In genomic region chr22:23826510-23827350, GRCh38 we compare ENCODE assay signal across 7 cellular contexts. TPM values are rescaled to one million over a fixed set of nuclear protein-coding genes. Genes with fewer than 3 reads are reported as not detected.
DNase-seq lines count a peak whose midpoint lies in the region; ATAC-seq and TF ChIP-seq lines count a peak whose summit lies in the region.
"Had no signal": no experiment of that assay in that cellular context is flagged by ENCODE, and none has a peak within 500 bp of the region (broad histone marks: within the 10 kb centered on the region; RNA-seq: fewer than 3 reads in every experiment).

No MANE protein-coding gene starts in this region.

- peak overlapping the region; percentile 67 for H3K4me2 ChIP-seq in DOHH2 (ENCODE audit: low read length)

- no peaks in the 10 kb centered on the region; the same call in 1 of the 2 replicates for H4K20me1 ChIP-seq in DOHH2 (ENCODE audit: control insufficient read depth, insufficient read depth, low read depth, low read length)

- POLR2A ChIA-PET in activated CD4-positive, alpha-beta memory T cell treated with anti-CD3 and anti-CD28 coated beads for 36 hours (lab: Charles Lee) = no interaction called here

- H3K36me3 ChIP-seq in DOHH2 (ENCODE audit: control insufficient read depth, low read length) (peaks cover 96% of the 10 kb centered on the region), right lobe of liver (peaks cover 0 to 13% (median 7%) of the 10 kb centered on the region in 4 donors), esophagus muscularis mucosa (peaks cover 57 to 95% (median 81%) of the 10 kb centered on the region in 4 donors)

- H3K4me1 ChIP-seq in DOHH2 (ENCODE audit: control insufficient read depth, low read length) = peaks cover 97% of the 10 kb centered on the region
- H3K4me1 ChIP-seq in right lobe of liver = peaks cover 0 to 24% (median 0%) of the 10 kb centered on the region in 4 donors
- peaks cover 0 to 53% (median 0%) of the 10 kb centered on the region in 4 donors for H3K4me1 ChIP-seq in esophagus muscularis mucosa

- intact Hi-C loops in activated CD4-positive, alpha-beta memory T cell treated with anti-CD3 and anti-CD28 coated beads for 36 hours (cut with micrococcal nuclease) = no loop called here
- intact Hi-C loops in right lobe of liver (cut with DNase I) = no loop called here
- intact Hi-C loops in esophagus muscularis mucosa (cut with DNase I) = no loop called here

- no peak for TF ChIP-seq POLR2A in right lobe of liver (IDR thresholded peaks at IDR 0.05)
- TF ChIP-seq POLR2A in esophagus muscularis mucosa (IDR thresholded peaks at IDR 0.05; ENCODE audit: low read depth) = no peak

- no peak for DNase-seq in activated CD4-positive, alpha-beta memory T cell treated with anti-CD3 and anti-CD28 coated beads for 36 hours
- DNase-seq in right lobe of liver = peak in 2 of 3 donors; percentile 55 to 59
- DNase-seq in NK-92 (lab: John Stamatoyannopoulos, UW; ENCODE audit: unreplicated experiment) = no peak
- no peak for DNase-seq in esophagus muscularis mucosa (ENCODE audit: extremely low spot score)
- DNase-seq: NCI-H510A treated with DMSO at 0.1 percent for 48 hours had no signal

- ATAC-seq in right lobe of liver (peak in 1 of 4 donors; percentile 17), GM18909 (IDR thresholded peaks at IDR 0.05; ENCODE audit: poor library complexity, unreplicated experiment) (no peak)

- no peaks in the 10 kb centered on the region for H3K9me2 ChIP-seq in DOHH2 (replicated peaks; ENCODE audit: control insufficient read depth, low read length)

- H3K27me3 ChIP-seq in DOHH2 (ENCODE audit: control insufficient read depth, low read length) = no peaks in the 10 kb centered on the region
- no peaks in the 10 kb centered on the region for H3K27me3 ChIP-seq in right lobe of liver
- no peaks in the 10 kb centered on the region for H3K27me3 ChIP-seq in esophagus muscularis mucosa

- peaks cover 85% of the 10 kb centered on the region for H3K79me2 ChIP-seq in DOHH2 (ENCODE audit: control insufficient read depth, low read length)

- no peaks in the 10 kb centered on the region for H3K9me3 ChIP-seq in DOHH2 (ENCODE audit: control insufficient read depth, insufficient read depth, low read length)
- H3K9me3 ChIP-seq in right lobe of liver = no peaks in the 10 kb centered on the region
- no peaks in the 10 kb centered on the region for H3K9me3 ChIP-seq in esophagus muscularis mucosa

- CTCF ChIA-PET in activated CD4-positive, alpha-beta memory T cell treated with anti-CD3 and anti-CD28 coated beads for 36 hours (lab: Charles Lee) = no interaction called here

- TF ChIP-seq EP300 in esophagus muscularis mucosa (IDR thresholded peaks at IDR 0.05) = no peak

- H3K4me1 Mint-ChIP-seq in activated CD4-positive, alpha-beta memory T cell treated with anti-CD3 and anti-CD28 coated beads for 36 hours (ENCODE audit: low read depth) = no peaks in the 10 kb centered on the region

- H3K27me3 Mint-ChIP-seq in activated CD4-positive, alpha-beta memory T cell treated with anti-CD3 and anti-CD28 coated beads for 36 hours = no peaks in the 10 kb centered on the region

- H3K9me3 Mint-ChIP-seq in activated CD4-positive, alpha-beta memory T cell treated with anti-CD3 and anti-CD28 coated beads for 36 hours = no peaks in the 10 kb centered on the region

- 78% methylated on average over 1 of the region's 15 CpGs for WGBS in right lobe of liver (ENCODE audit: insufficient coverage, low coverage, low lambda C conversion rate, missing lambda C conversion rate)
- WGBS in esophagus muscularis mucosa = 86% methylated on average over 1 of the region's 15 CpGs

- H3K4me3 Mint-ChIP-seq in activated CD4-positive, alpha-beta memory T cell treated with anti-CD3 and anti-CD28 coated beads for 36 hours = no peak overlapping the region

- H3K36me3 Mint-ChIP-seq in activated CD4-positive, alpha-beta memory T cell treated with anti-CD3 and anti-CD28 coated beads for 36 hours = peaks cover 28% of the 10 kb centered on the region

- peaks cover 25% of the 10 kb centered on the region for H3F3A ChIP-seq in DOHH2 (ENCODE audit: control insufficient read depth, insufficient read depth)

- TF ChIP-seq CTCF in DOHH2 (IDR thresholded peaks at IDR 0.05; ENCODE audit: low read depth, low read length, poor library complexity, severe bottlenecking) (no peak), right lobe of liver (IDR thresholded peaks at IDR 0.05) (no peak), esophagus muscularis mucosa (IDR thresholded peaks at IDR 0.05) (no peak)

- H3K27ac ChIP-seq in DOHH2 (ENCODE audit: low read depth, low read length) = peak overlapping the region; percentile 91
- H3K27ac ChIP-seq in right lobe of liver = no peak overlapping the region
- H3K27ac ChIP-seq in esophagus muscularis mucosa (replicated peaks in 1 of 4) = no peak overlapping the region

- H3K4me3 ChIP-seq in DOHH2 (ENCODE audit: low read length) (peak overlapping the region; percentile 47), right lobe of liver (no peak overlapping the region), esophagus muscularis mucosa (no peak overlapping the region)

- peak overlapping the region; percentile 54 for H3K27ac Mint-ChIP-seq in activated CD4-positive, alpha-beta memory T cell treated with anti-CD3 and anti-CD28 coated beads for 36 hours

RNA-seq across cellular contexts. Expression of gene DERL3, which starts 12.1 kb away (rescaled TPM):
- 1 to 10 TPM; 8.1 to 9.7 TPM for total RNA-seq in activated CD4-positive, alpha-beta memory T cell treated with anti-CD3 and anti-CD28 coated beads for 36 hours
- total RNA-seq in right lobe of liver (1 to 10 TPM; 1.1 to 7.1 (median 4.1) TPM), esophagus muscularis mucosa (not detected)

RNA-seq across cellular contexts. Expression of gene SLC2A11, which starts 30.9 kb away (rescaled TPM):
- 1 to 10 TPM; 6.8 to 8.9 TPM for total RNA-seq in activated CD4-positive, alpha-beta memory T cell treated with anti-CD3 and anti-CD28 coated beads for 36 hours
- total RNA-seq in right lobe of liver (1 to 10 TPM; 2.9 to 7.1 (median 5.0) TPM), esophagus muscularis mucosa (10 to 100 TPM; 11.6 to 17.4 (median 15.3) TPM)

RNA-seq across cellular contexts. Expression of gene SMARCB1, which starts 40.0 kb away (rescaled TPM):
- total RNA-seq in activated CD4-positive, alpha-beta memory T cell treated with anti-CD3 and anti-CD28 coated beads for 36 hours = 10 to 100 TPM; 71.3 to 72.5 TPM
- total RNA-seq in right lobe of liver (10 to 100 TPM; 19.9 to 70.2 (median 25.3) TPM), esophagus muscularis mucosa (10 to 100 TPM; 28.8 to 55.6 (median 34.9) TPM)

RNA-seq across cellular contexts. Expression of gene MMP11, which starts 54.1 kb away (rescaled TPM):
- total RNA-seq in activated CD4-positive, alpha-beta memory T cell treated with anti-CD3 and anti-CD28 coated beads for 36 hours = 1 to 10 TPM in 1 of 2 experiments, under 1 TPM in 1; 0.70 to 1.0 TPM
- total RNA-seq in right lobe of liver (1 to 10 TPM in 2 of 6 experiments, under 1 TPM in 4; 0.59 to 1.3 (median 0.90) TPM), esophagus muscularis mucosa (1 to 10 TPM; 2.8 to 6.5 (median 5.4) TPM)

RNA-seq across cellular contexts. Expression of gene CHCHD10, which starts 59.0 kb away (rescaled TPM):
- 100 to 1,000 TPM; 144 to 157 TPM for total RNA-seq in activated CD4-positive, alpha-beta memory T cell treated with anti-CD3 and anti-CD28 coated beads for 36 hours
- 100 to 1,000 TPM; 133 to 416 (median 252) TPM for total RNA-seq in right lobe of liver
- 10 to 100 TPM; 22.9 to 97.7 (median 44.6) TPM for total RNA-seq in esophagus muscularis mucosa

Comparison
In these comparisons a context has a peak if more than half of its experiments do, and no peak if none do; other contexts are left out.
1. DNase-seq: peak in right lobe of liver (2 of 3); none in activated CD4-positive, alpha-beta memory T cell treated with anti-CD3 and anti-CD28 coated beads for 36 hours (single experiment), NK-92 (single experiment) and esophagus muscularis mucosa (single experiment).